8 cellular contexts compared by ENCODE assay signal in the genomic region with DNA sequence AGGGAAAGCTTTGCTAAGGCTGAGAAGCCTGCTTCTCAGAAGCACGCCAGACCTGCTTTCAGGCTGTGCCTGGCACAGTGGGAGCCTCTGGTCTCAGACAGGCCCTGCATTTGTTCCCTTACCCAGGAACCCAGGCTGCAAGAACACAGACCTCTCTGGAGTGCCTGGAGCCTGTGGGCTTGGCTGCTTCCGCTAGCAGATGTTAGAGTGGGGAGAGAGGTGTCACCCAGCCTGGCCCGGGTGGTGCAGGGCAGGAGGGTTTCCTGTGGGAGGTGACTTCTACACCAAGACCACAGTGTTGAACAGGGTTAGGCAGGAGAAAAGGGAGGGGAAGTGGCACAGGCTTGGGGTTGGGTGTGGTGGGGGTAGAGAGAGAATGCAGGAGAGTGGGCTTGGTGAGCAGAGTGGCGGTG. TPM values are rescaled to one million over a fixed set of nuclear protein-coding genes. Genes with fewer than 3 reads are reported as not detected.
DNase-seq lines count a peak whose midpoint lies in the region; ATAC-seq, FAIRE-seq and TF ChIP-seq lines count a peak whose summit lies in the region.

No MANE protein-coding gene starts in this region.

- H3K4me3 ChIP-seq in GM12878 (no peak overlapping the region), mammary epithelial cell (replicated peaks in 1 of 3; ENCODE audit: insufficient read depth in 1 of 3, low read depth in 2 of 3, low read length in 3 of 3) (no peak overlapping the region)

- TF ChIP-seq POLR2A in GM12878 (IDR thresholded peaks at IDR 0.05; ENCODE audit: low read depth, low read length): peak; percentile 22; the same call in 1 of the 2 replicates

- FAIRE-seq in GM12878 (lab: Jason Lieb, UNC) (no peak), urothelium cell line (lab: Jason Lieb, UNC) (no peak)

- POLR2A ChIA-PET in GM12878 (lab: Charles Lee): interaction anchor here (1.1 to 1.2 kb wide), 2 partner anchors 56 to 143 kb away, joined by 3 read pairs; partner anchors contain the start of genes CCDC102A and KATNB1

- H2AFZ ChIP-seq in GM12878 (ENCODE audit: control insufficient read depth, low read depth, low read length) (no peak overlapping the region; the same call in 1 of the 2 replicates), mammary epithelial cell (ENCODE audit: low read depth, low read length) (no peak overlapping the region)

- TF ChIP-seq RAD21 in GM12878 (IDR thresholded peaks at IDR 0.05; ENCODE audit: insufficient read depth, low read depth, low read length): no peak

- peak; percentile 44 for ATAC-seq in GM21576 (IDR thresholded peaks at IDR 0.05; ENCODE audit: unreplicated experiment)
- peak; percentile 67 for ATAC-seq in GM12878
- ATAC-seq in GM19023 (IDR thresholded peaks at IDR 0.05; ENCODE audit: unreplicated experiment): no peak

- dilution Hi-C loops in mammary epithelial cell (cut with HindIII; ENCODE audit: low sequenced_read_pairs): loop anchor here (5.0 kb wide), 1 partner anchor 50 kb away; no protein-coding TSS in a partner anchor

- 2% methylated on average over 4 of the region's 4 CpGs for WGBS in GM12878 (ENCODE audit: insufficient coverage, insufficient replicate concordance, low lambda C conversion rate, missing lambda C conversion rate)
- 50% methylated on average over 4 of the region's 4 CpGs for WGBS in mammary epithelial cell (ENCODE audit: low coverage, missing lambda C conversion rate)

- CTCF ChIA-PET in GM12878 (lab: Yijun Ruan, JAX) (interaction anchor here (0.7 to 14.8 kb wide), 11 partner anchors 10 to 407 kb away, joined by 3 to 197 read pairs (median 6); partner anchors contain the start of gene CCDC102A), mammary epithelial cell (lab: Charles Lee; ENCODE audit: low non-redundant PET) (no interaction called here)

- SMC1A ChIA-PET in GM12878 (lab: Charles Lee; ENCODE audit: uncharacterized antibody, unreplicated experiment): interaction anchor here (0.5 to 5.9 kb wide), 6 partner anchors 9 to 534 kb away, joined by 3 to 53 read pairs (median 32); no protein-coding TSS in a partner anchor

- H3K4me1 ChIP-seq in GM12878 (ENCODE audit: control insufficient read depth, insufficient read depth, low read length) (peaks cover 23% of the 10 kb centered on the region), mammary epithelial cell (ENCODE audit: insufficient read depth, low read length) (peaks cover 19% of the 10 kb centered on the region)

- H3K4me2 ChIP-seq in GM12878 (ENCODE audit: control insufficient read depth, insufficient read depth) (no peak overlapping the region), mammary epithelial cell (ENCODE audit: insufficient read depth, low read depth, low read length) (no peak overlapping the region)

- in situ Hi-C loops in GM12878 (cut with MboI) (no loop called here), mammary epithelial cell (cut with MboI; ENCODE audit: low sequenced_read_pairs in 2 of 2) (loop anchor here in 1 of 2 donors (5.0 to 25.0 kb wide), 4 partner anchors 55 to 420 kb away; partner anchors contain the start of genes USB1 and ZNF319)

- H3K27ac ChIP-seq in GM12878 (ENCODE audit: control insufficient read depth, insufficient read depth) (no peak overlapping the region), mammary epithelial cell (ENCODE audit: insufficient read depth, low read depth, low read length) (no peak overlapping the region)

- H3K27me3 ChIP-seq in GM12878 (replicated peaks in 1 of 2; ENCODE audit: control insufficient read depth in 2 of 2, insufficient read depth in 2 of 2, low read length in 1 of 2) (no peaks in the 10 kb centered on the region), mammary epithelial cell (ENCODE audit: insufficient read depth, low read length) (no peaks in the 10 kb centered on the region)

- H3K36me3 ChIP-seq in GM12878 (ENCODE audit: control insufficient read depth in 2 of 2, insufficient read depth in 2 of 2, low read length in 1 of 2): no peaks in the 10 kb centered on the region
- H3K36me3 ChIP-seq in mammary epithelial cell (ENCODE audit: insufficient read depth, low read length): no peaks in the 10 kb centered on the region

- H4K20me1 ChIP-seq in GM12878 (ENCODE audit: control insufficient read depth, insufficient read depth): no peaks in the 10 kb centered on the region
- H4K20me1 ChIP-seq in mammary epithelial cell (ENCODE audit: insufficient read depth, low read length): no peaks in the 10 kb centered on the region

- peak in 1 of 2 experiments; percentile 37; a peak in 1 of 4 replicates for TF ChIP-seq EP300 in GM12878 (IDR thresholded peaks at IDR 0.05; ENCODE audit: borderline replicate concordance in 1 of 2, control insufficient read depth in 1 of 2, low read depth in 2 of 2, low read length in 2 of 2)

- BruUV-seq in GM12878 (replicated peaks; lab: Mats Ljungman, UMichigan): no TSS peak
- no TSS peak for BruUV-seq in mammary epithelial cell (replicated peaks; lab: Mats Ljungman, UMichigan)

- RAD21 ChIA-PET in GM12878 (lab: Charles Lee; ENCODE audit: unreplicated experiment): interaction anchor here (0.9 to 6.4 kb wide), 5 partner anchors 9 to 293 kb away, joined by 3 to 75 read pairs (median 40); no protein-coding TSS in a partner anchor

- peaks cover 3% of the 10 kb centered on the region; the same call in 1 of the 3 replicates for H3K9me3 ChIP-seq in GM12878 (replicated peaks; ENCODE audit: control insufficient read depth, insufficient read depth, low read length)
- H3K9me3 ChIP-seq in mammary epithelial cell (replicated peaks; ENCODE audit: insufficient read depth, low read length): peaks cover 4% of the 10 kb centered on the region

- H3K9ac ChIP-seq in GM12878 (ENCODE audit: control insufficient read depth, insufficient read depth, low read length) (no peak overlapping the region), mammary epithelial cell (ENCODE audit: insufficient read depth, low read length) (no peak overlapping the region)

- intact Hi-C loops in GM12878 (cut with micrococcal nuclease; ENCODE audit: unreplicated experiment): loop anchor here (5.0 kb wide), 1 partner anchor 410 kb away; the partner anchor contains the start of genes USB1 and ZNF319
- intact Hi-C loops in mammary epithelial cell (cut with micrococcal nuclease): loop anchor here (5.0 kb wide), 3 partner anchors 145 to 405 kb away; partner anchors contain the start of gene KATNB1

- TF ChIP-seq CTCF in GM12878 (IDR thresholded peaks at IDR 0.05 in 2 of 3, conservative IDR thresholded peaks at IDR 0.05 in 1 of 3; ENCODE audit: control insufficient read depth in 2 of 3, extremely low read depth in 1 of 3, insufficient read depth in 1 of 3, low read depth in 3 of 3, low read length in 3 of 3) (no peak), mammary epithelial cell (conservative IDR thresholded peaks at IDR 0.05 in 1 of 2, IDR thresholded peaks at IDR 0.05 in 1 of 2; ENCODE audit: extremely low read depth in 1 of 2, insufficient read depth in 1 of 2, low read depth in 1 of 2, low read length in 2 of 2) (no peak)

- DNase-seq in UCSD-AML1 (lab: John Stamatoyannopoulos, UW; ENCODE audit: unreplicated experiment) (peak; percentile 90), GM12878 (ENCODE audit: low read depth, low spot score) (no peak), mammary epithelial cell (no peak), urothelium cell line (ENCODE audit: low spot score) (no peak), NCI-H2196 treated with DMSO at 0.1 percent for 48 hours (lab: John Stamatoyannopoulos, UW; ENCODE audit: unreplicated experiment) (no peak)
- peak; percentile 71 to 81 for DNase-seq in stimulated activated CD8-positive, alpha-beta memory T cell treated with anti-CD3 and anti-CD28 coated beads, Interleukin-15, amount 100 ng/mL, for 48 hours (ENCODE audit: low read depth in 2 of 2)

- H3K79me2 ChIP-seq in GM12878 (ENCODE audit: control insufficient read depth, insufficient read depth, low read length) (no peaks in the 10 kb centered on the region), mammary epithelial cell (ENCODE audit: insufficient read depth, low read length) (no peaks in the 10 kb centered on the region)

RNA-seq across cellular contexts. Expression of gene ADGRG1, which starts 35.8 kb away (rescaled TPM):
- total RNA-seq in GM12878 (2013; cell fraction: nucleolus; rRNA removed): 1.2 TPM in 1 of 2 replicates, not detected in the other
- total RNA-seq in GM12878 (2014; rRNA removed) (0.16 and 0.56 TPM in 2 replicates), GM12878 (2014; rRNA removed; fragmentation: Illumina TruSeq; extraction: Trizol) (0.32 and 0.72 TPM in 2 replicates), GM12878 (2021) (1.8 and 2.0 TPM in 2 replicates), mammary epithelial cell (100 to 1,000 TPM; 195 to 196 TPM)
- polyA plus RNA-seq in GM12878 (2011; ENCODE audit: low read depth): 0.55 TPM
- polyA plus RNA-seq in GM12878 (2011; rRNA removed) (0.07 and 0.17 TPM in 2 replicates), GM12878 (2014; fragmentation: Illumina TruSeq; extraction: Trizol) (0.54 and 1.7 TPM in 2 replicates), GM12878 (2014; fragmentation: Nextera tagmentation; extraction: Ambion mirVana) (under 1 TPM; 0.16 to 0.23 TPM), GM12878 (2014; rRNA removed) (1.6 and 3.9 TPM in 2 replicates), GM12878 (2016; fragmentation: Nextera tagmentation; extraction: Ambion mirVana) (1 to 10 TPM in 1 of 2 experiments, under 1 TPM in 1; 0.79 to 1.8 TPM), mammary epithelial cell (125 TPM)
- polyA plus RNA-seq in GM12878 (2011; cell fraction: cytosol; rRNA removed): 0.15 TPM in 2 replicates
- polyA plus RNA-seq in GM12878 (2011; cell fraction: nucleus; rRNA removed): 0.47 and 1.1 TPM in 2 replicates
- polyA plus RNA-seq in GM12878 (2012): 1.6 TPM in 2 replicates
- 0.44 and 0.72 TPM in 2 replicates for polyA minus RNA-seq in GM12878 (2011; rRNA and poly(A)+ RNA removed)
- polyA minus RNA-seq in GM12878 (2011; cell fraction: cytosol; rRNA and poly(A)+ RNA removed): 0.83 TPM in 1 of 2 replicates, not detected in the other
- polyA minus RNA-seq in GM12878 (2011; cell fraction: nucleus; rRNA and poly(A)+ RNA removed): 0.10 TPM in 1 of 2 replicates, not detected in the other
- polyA minus RNA-seq in mammary epithelial cell: 186 TPM

RNA-seq across cellular contexts. Expression of gene ADGRG5, which starts 50.2 kb away (rescaled TPM):
- total RNA-seq in GM12878 (2013; cell fraction: nucleolus; rRNA removed): 40.4 and 40.7 TPM in 2 replicates
- total RNA-seq in GM12878 (2014; rRNA removed) (24.5 and 30.4 TPM in 2 replicates), GM12878 (2014; rRNA removed; fragmentation: Illumina TruSeq; extraction: Trizol) (6.5 and 7.7 TPM in 2 replicates), GM12878 (2021) (26.6 and 30.1 TPM in 2 replicates), mammary epithelial cell (not detected)
- polyA plus RNA-seq in GM12878 (2011; ENCODE audit: low read depth): 18.3 TPM
- polyA plus RNA-seq in GM12878 (2011; rRNA removed) (1.3 and 5.6 TPM in 2 replicates), GM12878 (2014; fragmentation: Illumina TruSeq; extraction: Trizol) (8.4 and 19.2 TPM in 2 replicates), GM12878 (2014; fragmentation: Nextera tagmentation; extraction: Ambion mirVana) (1 to 10 TPM; 1.7 to 2.7 TPM), GM12878 (2014; rRNA removed) (25.9 and 35.1 TPM in 2 replicates), GM12878 (2016; fragmentation: Nextera tagmentation; extraction: Ambion mirVana) (10 to 100 TPM; 50.8 to 56.0 TPM), mammary epithelial cell (not detected)
- 4.9 and 5.6 TPM in 2 replicates for polyA plus RNA-seq in GM12878 (2011; cell fraction: cytosol; rRNA removed)
- 17.9 and 18.9 TPM in 2 replicates for polyA plus RNA-seq in GM12878 (2011; cell fraction: nucleus; rRNA removed)
- polyA plus RNA-seq in GM12878 (2012): 26.7 and 36.0 TPM in 2 replicates
- polyA minus RNA-seq in GM12878 (2011; rRNA and poly(A)+ RNA removed): 5.4 and 6.9 TPM in 2 replicates
- polyA minus RNA-seq in GM12878 (2011; cell fraction: cytosol; rRNA and poly(A)+ RNA removed): 2.2 and 2.3 TPM in 2 replicates
- polyA minus RNA-seq in GM12878 (2011; cell fraction: nucleus; rRNA and poly(A)+ RNA removed): 5.6 and 8.6 TPM in 2 replicates
- polyA minus RNA-seq in mammary epithelial cell: not detected

RNA-seq across cellular contexts. Expression of gene CCDC102A, which starts 56.2 kb away (rescaled TPM):
- 3.6 and 3.7 TPM in 2 replicates for total RNA-seq in GM12878 (2013; cell fraction: nucleolus; rRNA removed)
- total RNA-seq in GM12878 (2014; rRNA removed) (3.5 and 5.9 TPM in 2 replicates), GM12878 (2014; rRNA removed; fragmentation: Illumina TruSeq; extraction: Trizol) (1.2 and 1.6 TPM in 2 replicates), GM12878 (2021) (5.1 and 5.6 TPM in 2 replicates), mammary epithelial cell (1 to 10 TPM; 4.4 to 6.8 TPM)
- 2.3 TPM for polyA plus RNA-seq in GM12878 (2011; ENCODE audit: low read depth)
- polyA plus RNA-seq in GM12878 (2011; rRNA removed) (2.2 and 5.1 TPM in 2 replicates), GM12878 (2014; fragmentation: Illumina TruSeq; extraction: Trizol) (0.59 and 0.76 TPM in 2 replicates), GM12878 (2014; fragmentation: Nextera tagmentation; extraction: Ambion mirVana) (under 1 TPM; 0.03 to 0.53 TPM), GM12878 (2014; rRNA removed) (3.3 and 4.1 TPM in 2 replicates), GM12878 (2016; fragmentation: Nextera tagmentation; extraction: Ambion mirVana) (1 to 10 TPM in 1 of 2 experiments, under 1 TPM in 1; 0.63 to 3.3 TPM), mammary epithelial cell (4.2 TPM)
- polyA plus RNA-seq in GM12878 (2011; cell fraction: cytosol; rRNA removed): 8.5 and 10.0 TPM in 2 replicates
- polyA plus RNA-seq in GM12878 (2011; cell fraction: nucleus; rRNA removed): 7.4 and 10.5 TPM in 2 replicates
- polyA plus RNA-seq in GM12878 (2012): 4.2 and 5.2 TPM in 2 replicates
- 1.6 and 4.7 TPM in 2 replicates for polyA minus RNA-seq in GM12878 (2011; rRNA and poly(A)+ RNA removed)
- polyA minus RNA-seq in GM12878 (2011; cell fraction: cytosol; rRNA and poly(A)+ RNA removed): 2.1 TPM in 2 replicates
- polyA minus RNA-seq in GM12878 (2011; cell fraction: nucleus; rRNA and poly(A)+ RNA removed): 0.60 and 1.8 TPM in 2 replicates
- 15.3 TPM for polyA minus RNA-seq in mammary epithelial cell

Comparison
In these comparisons a context has a peak if more than half of its experiments do, and no peak if none do; other contexts are left out.
1. DNase-seq: peak in UCSD-AML1 (single experiment) and stimulated activated CD8-positive, alpha-beta memory T cell treated with anti-CD3 and anti-CD28 coated beads, Interleukin-15, amount 100 ng/mL, for 48 hours (2 of 2); none in GM12878 (single experiment), mammary epithelial cell (single experiment), urothelium cell line (single experiment) and NCI-H2196 treated with DMSO at 0.1 percent for 48 hours (single experiment).
2. RNA of gene ADGRG1, which starts 35.8 kb away (total RNA-seq): 195 to 196 TPM in mammary epithelial cell; 0.16 to 2.0 TPM in GM12878; every median in the first group is over 10 times any median in the second.
3. RNA of gene ADGRG5, which starts 50.2 kb away (total RNA-seq): 6.5 to 40.7 TPM in GM12878; not detected in mammary epithelial cell; every median in the first group is over 4 times any median in the second.